Comparison of ENCODE assay signal across 27 cellular contexts in genomic region chr6:34095136-34095505, GRCh38. TPM values are rescaled to one million over a fixed set of nuclear protein-coding genes. Genes with fewer than 3 reads are reported as not detected.
"Had no signal": no experiment of that assay in that cellular context is flagged by ENCODE, and none has a peak within 500 bp of the region (broad histone marks: within the 10 kb centered on the region; RNA-seq: fewer than 3 reads in every experiment).

No MANE protein-coding gene starts in this region.

- H3K9me3 Mint-ChIP-seq: activated CD4-positive, alpha-beta T cell treated with anti-CD3 and anti-CD28 coated beads, Interleukin-2, amount 10 ng/mL, durations not matched to agents 7 days and 5 days; activated CD8-positive, alpha-beta T cell treated with anti-CD3 and anti-CD28 coated beads for 36 hours; activated T-cell treated with anti-CD3 and anti-CD28 coated beads, Interleukin-2, amount 50 U/mL, for 4 hours; activated T-helper 17 cell treated with anti-CD3 and anti-CD28 coated beads, Interleukin-2, amount 50 U/mL, for 72 hours; neural crest cell had no signal

- H3K27ac ChIP-seq: brain microvascular endothelial cell, heart right ventricle, right atrium auricular region, testis had no signal

- H3K4me3 Mint-ChIP-seq: activated CD4-positive, alpha-beta T cell treated with anti-CD3 and anti-CD28 coated beads, Interleukin-2, amount 10 ng/mL, durations not matched to agents 7 days and 5 days; activated CD8-positive, alpha-beta T cell treated with anti-CD3 and anti-CD28 coated beads for 36 hours; activated T-cell treated with anti-CD3 and anti-CD28 coated beads, Interleukin-2, amount 50 U/mL, for 4 hours; activated T-helper 17 cell treated with anti-CD3 and anti-CD28 coated beads, Interleukin-2, amount 50 U/mL, for 72 hours; memory B cell; naive thymus-derived CD8-positive, alpha-beta T cell; neural crest cell had no signal

- H3K27ac Mint-ChIP-seq: activated CD4-positive, alpha-beta T cell treated with anti-CD3 and anti-CD28 coated beads, Interleukin-2, amount 10 ng/mL, durations not matched to agents 7 days and 5 days; activated CD8-positive, alpha-beta T cell treated with anti-CD3 and anti-CD28 coated beads for 36 hours; activated T-helper 17 cell treated with anti-CD3 and anti-CD28 coated beads, Interleukin-2, amount 50 U/mL, for 72 hours; memory B cell; naive thymus-derived CD8-positive, alpha-beta T cell had no signal

- DNase-seq: activated CD4-positive, alpha-beta T cell treated with anti-CD3 and anti-CD28 coated beads for 1 hour; activated CD4-positive, alpha-beta T cell treated with anti-CD3 and anti-CD28 coated beads, Interleukin-2, amount 10 ng/mL, durations not matched to agents 7 days and 5 days; activated CD8-positive, alpha-beta T cell treated with anti-CD3 and anti-CD28 coated beads for 36 hours; activated gamma-delta T cell treated with Interleukin-2 at 50 U/mL for 16 hours; activated naive CD4-positive, alpha-beta T cell treated with anti-CD3 and anti-CD28 coated beads, Interleukin-2, amount 50 U/mL, for 16 hours; activated T-cell treated with anti-CD3 and anti-CD28 coated beads, Interleukin-2, amount 50 U/mL, for 4 hours; amniotic stem cell; brain microvascular endothelial cell; foreskin fibroblast; heart right ventricle; midbrain; naive thymus-derived CD8-positive, alpha-beta T cell; stimulated activated CD4-positive, alpha-beta T cell treated with anti-CD3 and anti-CD28 coated beads, Interleukin-2, amount 100 ng/mL, for 48 hours; stimulated activated naive CD8-positive, alpha-beta T cell treated with anti-CD3 and anti-CD28 coated beads, Interleukin-15, Interleukin-2, amounts not matched to agents 100 U/mL and 50 U/mL, for 24 hours; testis; trophoblast cell had no signal

- H3K36me3 Mint-ChIP-seq: memory B cell; naive thymus-derived CD8-positive, alpha-beta T cell had no signal

- H3K4me1 ChIP-seq: heart right ventricle, right atrium auricular region, testis had no signal

- FAIRE-seq: astrocyte, urothelium cell line had no signal

- ATAC-seq: activated CD8-positive, alpha-beta T cell treated with anti-CD3 and anti-CD28 coated beads for 36 hours; activated T-cell treated with anti-CD3 and anti-CD28 coated beads, Interleukin-2, amount 50 U/mL, for 4 hours; activated T-helper 17 cell treated with anti-CD3 and anti-CD28 coated beads, Interleukin-2, amount 50 U/mL, for 72 hours; esophagus mucosa; heart right ventricle; naive thymus-derived CD8-positive, alpha-beta T cell; stimulated activated naive CD8-positive, alpha-beta T cell treated with anti-CD3 and anti-CD28 coated beads, Interleukin-15, Interleukin-2, amounts not matched to agents 100 U/mL and 50 U/mL, for 24 hours had no signal

- H3K27me3 ChIP-seq: testis had no signal

- H3K36me3 ChIP-seq: brain microvascular endothelial cell, heart right ventricle, right atrium auricular region had no signal

- H3K4me3 ChIP-seq: heart right ventricle, right atrium auricular region, testis had no signal

- H3K9me3 ChIP-seq: heart right ventricle, right atrium auricular region, testis had no signal

- H3K4me1 Mint-ChIP-seq: activated CD4-positive, alpha-beta T cell treated with anti-CD3 and anti-CD28 coated beads, Interleukin-2, amount 10 ng/mL, durations not matched to agents 7 days and 5 days; activated T-helper 17 cell treated with anti-CD3 and anti-CD28 coated beads, Interleukin-2, amount 50 U/mL, for 72 hours; memory B cell; neural crest cell had no signal

RNA-seq across cellular contexts. Expression of gene GRM4, which starts 50.8 kb away (rescaled TPM):
- total RNA-seq: activated CD4-positive, alpha-beta T cell treated with anti-CD3 and anti-CD28 coated beads, Interleukin-2, amount 10 ng/mL, durations not matched to agents 7 days and 5 days; activated T-helper 17 cell treated with anti-CD3 and anti-CD28 coated beads, Interleukin-2, amount 50 U/mL, for 72 hours; cardiac septum; esophagus mucosa; glomerular endothelial cell; heart right ventricle; kidney epithelial cell; naive thymus-derived CD8-positive, alpha-beta T cell; neural crest cell; pulmonary artery endothelial cell; right atrium auricular region had no signal
- polyA plus RNA-seq: heart right ventricle; naive thymus-derived CD8-positive, alpha-beta T cell had no signal
